Comparison of ENCODE assay signal across 27 cellular contexts in the genomic region with DNA sequence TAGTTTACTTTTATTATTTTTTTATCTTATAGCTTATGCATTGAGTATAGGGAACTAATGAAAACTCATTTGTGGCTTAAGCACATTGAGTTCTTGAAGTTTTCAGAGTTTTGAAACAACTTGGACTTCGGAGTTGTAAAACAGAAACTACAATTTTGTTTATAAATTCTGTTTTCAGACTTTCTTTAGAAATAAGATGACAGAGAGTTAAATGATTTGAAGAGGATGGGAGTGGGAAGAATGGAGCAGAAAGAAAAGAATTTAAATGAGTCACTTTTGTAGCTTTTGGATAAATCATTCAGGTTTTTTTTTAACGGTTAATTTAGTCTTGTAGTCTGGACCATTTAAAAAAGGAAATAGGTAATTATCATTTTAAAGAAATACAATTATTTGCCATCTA. TPM values are rescaled to one million over a fixed set of nuclear protein-coding genes. Genes with fewer than 3 reads are reported as not detected.
DNase-seq lines count a peak whose midpoint lies in the region; ATAC-seq, FAIRE-seq and TF ChIP-seq lines count a peak whose summit lies in the region.
"Had no signal": no experiment of that assay in that cellular context is flagged by ENCODE, and none has a peak within 500 bp of the region (broad histone marks: within the 10 kb centered on the region; RNA-seq: fewer than 3 reads in every experiment).

No MANE protein-coding gene starts in this region.

- H3K18ac ChIP-seq in IMR-90 (ENCODE audit: low read depth, low read length): no peak overlapping the region

- H3K36me3 Mint-ChIP-seq in CD8-positive, alpha-beta memory T cell: peaks cover 0 to 85% (median 18%) of the 10 kb centered on the region in 3 donors
- H3K36me3 Mint-ChIP-seq in astrocyte (ENCODE audit: low read depth, unreplicated experiment): no peaks in the 10 kb centered on the region
- H3K36me3 Mint-ChIP-seq in natural killer cell: peaks cover 17% of the 10 kb centered on the region
- H3K36me3 Mint-ChIP-seq in GM23338 (ENCODE audit: low read depth): peaks cover 7% of the 10 kb centered on the region; the same call in 2 of the 3 replicates

- H3K4me2 ChIP-seq in IMR-90 (ENCODE audit: low read depth, low read length): peak overlapping the region; percentile 76
- H3K4me2 ChIP-seq in astrocyte (ENCODE audit: low read length): no peak overlapping the region
- no peak overlapping the region for H3K4me2 ChIP-seq in GM23338

- peaks cover 21% of the 10 kb centered on the region for H3K36me3 ChIP-seq in CD8-positive, alpha-beta memory T cell (ENCODE audit: insufficient read depth, low read length)
- peaks cover 9% of the 10 kb centered on the region for H3K36me3 ChIP-seq in IMR-90 (ENCODE audit: control insufficient read depth, insufficient read depth, low read length)
- peaks cover 17% of the 10 kb centered on the region for H3K36me3 ChIP-seq in astrocyte (ENCODE audit: insufficient read depth, low read length)
- peaks cover 11% of the 10 kb centered on the region; the same call in 1 of the 2 replicates for H3K36me3 ChIP-seq in GM23338 (ENCODE audit: insufficient read depth)

- H4K8ac ChIP-seq in IMR-90 (ENCODE audit: low read depth in 2 of 2, low read length in 2 of 2): no peak overlapping the region; a peak in 1 of 4 replicates

- intact Hi-C loops in IMR-90 (cut with micrococcal nuclease): loop anchor here (1.0 kb wide), 1 partner anchor 199 kb away; no protein-coding TSS in a partner anchor
- intact Hi-C loops in natural killer cell (cut with micrococcal nuclease): no loop called here

- H3K4me3 ChIP-seq in CD8-positive, alpha-beta memory T cell (ENCODE audit: low read length): no peak overlapping the region
- H3K4me3 ChIP-seq in IMR-90 (ENCODE audit: insufficient read depth, low read depth, low read length) (no peak overlapping the region), astrocyte (ENCODE audit: insufficient read depth, low read depth, low read length) (no peak overlapping the region), GM23338 (no peak overlapping the region)
- H3K4me3 ChIP-seq: right atrium auricular region had no signal

- H3F3A ChIP-seq in GM23338 (replicated peaks; ENCODE audit: low read depth): no peaks in the 10 kb centered on the region

- H2BK120ac ChIP-seq in IMR-90 (ENCODE audit: low read depth, low read length): no peak overlapping the region

- no peak overlapping the region for H2BK20ac ChIP-seq in IMR-90 (ENCODE audit: low read depth, low read length)

- H3K4me1 Mint-ChIP-seq in CD8-positive, alpha-beta memory T cell: peaks cover 4 to 17% (median 12%) of the 10 kb centered on the region in 3 donors
- H3K4me1 Mint-ChIP-seq in astrocyte (ENCODE audit: low read depth, unreplicated experiment) (peaks cover 5% of the 10 kb centered on the region), natural killer cell (peaks cover 0 to 9% of the 10 kb centered on the region in 2 donors), GM23338 (no peaks in the 10 kb centered on the region)

- POLR2A ChIA-PET in CD8-positive, alpha-beta memory T cell (lab: Charles Lee): no interaction called here
- POLR2A ChIA-PET in IMR-90 (lab: Charles Lee; ENCODE audit: unreplicated experiment): interaction anchor here (0.7 kb wide), 1 partner anchor 225 kb away, joined by 3 read pairs; no protein-coding TSS in a partner anchor

- no peak overlapping the region for H2AK9ac ChIP-seq in IMR-90 (replicated peaks; ENCODE audit: low read depth, low read length, poor library complexity)

- in situ Hi-C loops in IMR-90 (cut with MboI; ENCODE audit: low sequenced_read_pairs): no loop called here

- H3K27ac ChIP-seq in CD8-positive, alpha-beta memory T cell (ENCODE audit: low read depth, low read length): no peak overlapping the region
- H3K27ac ChIP-seq in IMR-90 (ENCODE audit: insufficient read depth, low read length) (no peak overlapping the region; the same call in 1 of the 2 replicates), astrocyte (ENCODE audit: low read depth, low read length) (no peak overlapping the region), GM23338 (ENCODE audit: low read depth) (no peak overlapping the region)
- H3K27ac ChIP-seq: right atrium auricular region, WERI-Rb-1 had no signal

- no TSS peak for BruUV-seq in IMR-90 (replicated peaks; lab: Mats Ljungman, UMichigan)

- H2BK15ac ChIP-seq in IMR-90 (ENCODE audit: low read depth, low read length): no peak overlapping the region

- H3K4me1 ChIP-seq in CD8-positive, alpha-beta memory T cell (ENCODE audit: insufficient read depth, low read length): no peaks in the 10 kb centered on the region
- peaks cover 10% of the 10 kb centered on the region for H3K4me1 ChIP-seq in IMR-90 (ENCODE audit: control insufficient read depth, insufficient read depth, low read length)
- peaks cover 7% of the 10 kb centered on the region for H3K4me1 ChIP-seq in astrocyte (ENCODE audit: insufficient read depth, low read length)
- no peaks in the 10 kb centered on the region for H3K4me1 ChIP-seq in GM23338 (ENCODE audit: insufficient read depth)
- H3K4me1 ChIP-seq: right atrium auricular region had no signal

- no peak overlapping the region for H3K14ac ChIP-seq in IMR-90 (replicated peaks; ENCODE audit: low read depth, low read length)

- no peaks in the 10 kb centered on the region for H3K27me3 ChIP-seq in CD8-positive, alpha-beta memory T cell (ENCODE audit: insufficient read depth, low read length, poor library complexity, severe bottlenecking)
- H3K27me3 ChIP-seq in IMR-90 (ENCODE audit: control insufficient read depth, insufficient read depth, low read length): no peaks in the 10 kb centered on the region
- H3K27me3 ChIP-seq in astrocyte (ENCODE audit: insufficient read depth, low read length): no peaks in the 10 kb centered on the region
- H3K27me3 ChIP-seq in GM23338 (ENCODE audit: insufficient read depth): no peaks in the 10 kb centered on the region
- H3K27me3 ChIP-seq: right atrium auricular region had no signal

- no peak for DNase-seq in CD8-positive, alpha-beta memory T cell
- DNase-seq in IMR-90 (peak; percentile 50), astrocyte (ENCODE audit: low read depth) (peak; percentile 25), natural killer cell (no peak), GM23338 (ENCODE audit: low spot score) (no peak)
- DNase-seq: activated effector memory CD4-positive, alpha-beta T cell treated with Interleukin-2 at 50 U/mL for 16 hours; AML-193; anterior cingulate cortex; Caco-2; central memory CD4-positive, alpha-beta T cell; GOT3; head of caudate nucleus; Kasumi-1; left ventricle myocardium superior; NCI-H1105; NCI-H2081 treated with DMSO at 0.1 percent for 48 hours; NCI-H524 treated with DMSO at 0.1 percent for 48 hours; nucleus accumbens; stimulated activated CD4-positive, alpha-beta T cell treated with anti-CD3 and anti-CD28 coated beads, Interleukin-15, amount 100 ng/mL, for 24 hours; stimulated activated naive CD4-positive, alpha-beta T cell; T-helper 2 cell; WERI-Rb-1 had no signal

- no peaks in the 10 kb centered on the region for H4K20me1 ChIP-seq in IMR-90 (ENCODE audit: insufficient read depth, low read length)
- H4K20me1 ChIP-seq in astrocyte (ENCODE audit: insufficient read depth, low read length): no peaks in the 10 kb centered on the region
- no peaks in the 10 kb centered on the region for H4K20me1 ChIP-seq in GM23338 (replicated peaks; ENCODE audit: insufficient read depth)

- H3K27ac Mint-ChIP-seq in CD8-positive, alpha-beta memory T cell: peak overlapping the region in 6 of 8 donors; percentile 36 to 91 (median 70)
- H3K27ac Mint-ChIP-seq in astrocyte (ENCODE audit: unreplicated experiment): no peak overlapping the region
- H3K27ac Mint-ChIP-seq in natural killer cell: peak overlapping the region; percentile 43 to 64
- no peak overlapping the region for H3K27ac Mint-ChIP-seq in GM23338

- ATAC-seq in IMR-90 (ENCODE audit: low read depth) (0 out of 2 replicates have a peak, but pooled peaks have one; percentile 9), natural killer cell (no peak), GM23338 (no peak), GM19455 (IDR thresholded peaks at IDR 0.05; ENCODE audit: unreplicated experiment) (no peak), GM19023 (IDR thresholded peaks at IDR 0.05; ENCODE audit: unreplicated experiment) (no peak)
- ATAC-seq: esophagus mucosa, left ventricle myocardium superior, Right ventricle myocardium inferior had no signal

- no peak for TF ChIP-seq POLR2A in IMR-90 (IDR thresholded peaks at IDR 0.05; ENCODE audit: low read depth, low read length)

- no peak for FAIRE-seq in astrocyte (lab: Jason Lieb, UNC)

- H3K9me1 ChIP-seq in IMR-90 (ENCODE audit: insufficient read depth, low read length): peaks cover 7% of the 10 kb centered on the region; the same call in 1 of the 2 replicates

- H3K9me2 ChIP-seq in GM23338 (ENCODE audit: insufficient read depth): no peaks in the 10 kb centered on the region

- H3K9me3 Mint-ChIP-seq in CD8-positive, alpha-beta memory T cell: no peaks in the 10 kb centered on the region
- no peaks in the 10 kb centered on the region for H3K9me3 Mint-ChIP-seq in astrocyte (ENCODE audit: unreplicated experiment)
- H3K9me3 Mint-ChIP-seq in natural killer cell: no peaks in the 10 kb centered on the region
- H3K9me3 Mint-ChIP-seq in GM23338: no peaks in the 10 kb centered on the region

- CTCF ChIA-PET in CD8-positive, alpha-beta memory T cell (lab: Charles Lee): interaction anchor here (0.9 kb wide), 1 partner anchor 199 kb away, joined by 3 read pairs; no protein-coding TSS in a partner anchor
- CTCF ChIA-PET in IMR-90 (lab: Yijun Ruan, JAX): interaction anchor here (1.2 to 1.6 kb wide), 2 partner anchors 48 to 199 kb away, joined by 3 to 9 read pairs; no protein-coding TSS in a partner anchor

- H3K4ac ChIP-seq in IMR-90 (ENCODE audit: low read depth, low read length): no peak overlapping the region

- H4K91ac ChIP-seq in IMR-90 (ENCODE audit: insufficient read depth, low read depth, low read length): no peak overlapping the region

- no peaks in the 10 kb centered on the region for H3K79me2 ChIP-seq in astrocyte (ENCODE audit: insufficient read depth, low read length)
- H3K79me2 ChIP-seq in GM23338 (replicated peaks; ENCODE audit: insufficient read depth): no peaks in the 10 kb centered on the region

- no CpG with 5 or more reads among the region's 2 CpGs for WGBS in IMR-90 (ENCODE audit: extremely low coverage in 2 of 2, insufficient read length in 1 of 2), 2 experiments

- H3K79me1 ChIP-seq in IMR-90 (ENCODE audit: low read depth in 1 of 2, low read length in 2 of 2): peaks cover 0 to 31% of the 10 kb centered on the region in 2 experiments; a peak in 2 of 4 replicates

- no peak overlapping the region for H4K5ac ChIP-seq in IMR-90 (ENCODE audit: low read depth, low read length)

- H3K4me3 Mint-ChIP-seq in CD8-positive, alpha-beta memory T cell: no peak overlapping the region
- no peak overlapping the region for H3K4me3 Mint-ChIP-seq in astrocyte (ENCODE audit: unreplicated experiment)
- H3K4me3 Mint-ChIP-seq in natural killer cell: no peak overlapping the region
- H3K4me3 Mint-ChIP-seq in GM23338: no peak overlapping the region

- TF ChIP-seq CTCF in IMR-90 (conservative IDR thresholded peaks at IDR 0.05; ENCODE audit: low read depth, low read length) (no peak), astrocyte (IDR thresholded peaks at IDR 0.05; ENCODE audit: insufficient read depth, low read depth, low read length) (no peak), natural killer cell (IDR thresholded peaks at IDR 0.05) (no peak), GM23338 (conservative IDR thresholded peaks at IDR 0.05; ENCODE audit: low read depth in 2 of 2) (no peak)

- no peaks in the 10 kb centered on the region for H3K9me3 ChIP-seq in CD8-positive, alpha-beta memory T cell (ENCODE audit: low read length)
- no peaks in the 10 kb centered on the region for H3K9me3 ChIP-seq in IMR-90 (ENCODE audit: control insufficient read depth, insufficient read depth, low read length)
- no peaks in the 10 kb centered on the region for H3K9me3 ChIP-seq in astrocyte (ENCODE audit: insufficient read depth, low read depth, low read length)
- H3K9me3 ChIP-seq: Caco-2, right atrium auricular region had no signal

- H3K23ac ChIP-seq in IMR-90 (ENCODE audit: low read depth, low read length): no peak overlapping the region

- H3K9ac ChIP-seq in IMR-90 (ENCODE audit: low read depth, low read length) (no peak overlapping the region), astrocyte (ENCODE audit: low read length) (no peak overlapping the region)

- no peak overlapping the region for H2AK5ac ChIP-seq in IMR-90 (ENCODE audit: low read depth, low read length)

- no peak overlapping the region for H3K56ac ChIP-seq in IMR-90 (ENCODE audit: extremely low read depth, insufficient read depth, low read length)

- H3K27me3 Mint-ChIP-seq in CD8-positive, alpha-beta memory T cell: no peaks in the 10 kb centered on the region
- H3K27me3 Mint-ChIP-seq in astrocyte (ENCODE audit: low read depth, unreplicated experiment) (no peaks in the 10 kb centered on the region), natural killer cell (ENCODE audit: low read depth in 2 of 2) (no peaks in the 10 kb centered on the region), GM23338 (ENCODE audit: insufficient read depth, low read depth, poor library complexity) (no peaks in the 10 kb centered on the region)

- no peak for TF ChIP-seq RAD21 in IMR-90 (IDR thresholded peaks at IDR 0.05; ENCODE audit: low read length)

- peak overlapping the region; percentile 73 for H2BK5ac ChIP-seq in IMR-90 (ENCODE audit: low read depth, low read length, poor library complexity, severe bottlenecking)

- H2AFZ ChIP-seq in IMR-90 (replicated peaks; ENCODE audit: low read length, poor library complexity) (no peak overlapping the region), astrocyte (ENCODE audit: low read depth, low read length) (no peak overlapping the region), GM23338 (no peak overlapping the region)

- dilution Hi-C loops in IMR-90 (cut with HindIII; ENCODE audit: low sequenced_read_pairs, unreplicated experiment): no loop called here

RNA-seq across cellular contexts. Expression of a gene that starts 32.3 kb away (rescaled TPM):
- total RNA-seq in CD8-positive, alpha-beta memory T cell: 1 to 10 TPM; 1.8 to 3.8 TPM
- polyA plus RNA-seq in CD8-positive, alpha-beta memory T cell: not detected
- total RNA-seq in IMR-90 (2012; rRNA removed): 1.7 and 2.2 TPM in 2 replicates
- polyA plus RNA-seq in IMR-90 (2012; rRNA removed): 1.3 and 2.6 TPM in 2 replicates
- polyA plus RNA-seq in IMR-90 (2012; cell fraction: cytosol; rRNA removed): 0.66 and 2.2 TPM in 2 replicates
- 2.8 and 5.6 TPM in 2 replicates for polyA plus RNA-seq in IMR-90 (2012; cell fraction: nucleus; rRNA removed; ENCODE audit: low replicate concordance)
- 7.3 and 12.6 TPM in 2 replicates for total RNA-seq in astrocyte
- 1 to 10 TPM in 2 of 3 donors, under 1 TPM in 1; 0.48 to 2.6 (median 1.4) TPM for total RNA-seq in natural killer cell
- total RNA-seq in GM23338 (2014; rRNA removed; shearing (Covaris generic)): 8.4 and 10.3 TPM in 2 replicates
- 2.8 and 3.7 TPM in 2 replicates for polyA plus RNA-seq in GM23338 (2016; fragmentation: Nextera tagmentation; extraction: Ambion mirVana)

RNA-seq across cellular contexts. Expression of a gene that starts 48.8 kb away (rescaled TPM):
- 10 to 100 TPM; 21.8 to 22.7 TPM for total RNA-seq in CD8-positive, alpha-beta memory T cell
- 9.8 TPM for polyA plus RNA-seq in CD8-positive, alpha-beta memory T cell
- total RNA-seq in IMR-90 (2012; rRNA removed) (10.9 and 14.2 TPM in 2 replicates), astrocyte (13.1 and 15.4 TPM in 2 replicates), natural killer cell (10 to 100 TPM; 17.5 to 21.8 (median 17.7) TPM)
- polyA plus RNA-seq in IMR-90 (2012; rRNA removed) (4.4 and 5.7 TPM in 2 replicates), GM23338 (2016; fragmentation: Nextera tagmentation; extraction: Ambion mirVana) (11.9 and 12.8 TPM in 2 replicates)
- 1.1 and 1.5 TPM in 2 replicates for polyA plus RNA-seq in IMR-90 (2012; cell fraction: cytosol; rRNA removed)
- polyA plus RNA-seq in IMR-90 (2012; cell fraction: nucleus; rRNA removed; ENCODE audit: low replicate concordance): 3.2 and 8.6 TPM in 2 replicates
- total RNA-seq in GM23338 (2014; rRNA removed; shearing (Covaris generic)): 38.3 and 54.4 TPM in 2 replicates

Comparison
In these comparisons a context has a peak if more than half of its experiments do, and no peak if none do; other contexts are left out.
1. DNase-seq: peak in IMR-90 (single experiment) and astrocyte (single experiment); none in CD8-positive, alpha-beta memory T cell (0 of 5), natural killer cell (single experiment) and GM23338 (single experiment).
2. H3K27ac Mint-ChIP-seq: peak in CD8-positive, alpha-beta memory T cell (6 of 8) and natural killer cell (2 of 2); none in astrocyte (single experiment) and GM23338 (single experiment).